ENCODE assay signal across 20 cellular contexts in the genomic region with DNA sequence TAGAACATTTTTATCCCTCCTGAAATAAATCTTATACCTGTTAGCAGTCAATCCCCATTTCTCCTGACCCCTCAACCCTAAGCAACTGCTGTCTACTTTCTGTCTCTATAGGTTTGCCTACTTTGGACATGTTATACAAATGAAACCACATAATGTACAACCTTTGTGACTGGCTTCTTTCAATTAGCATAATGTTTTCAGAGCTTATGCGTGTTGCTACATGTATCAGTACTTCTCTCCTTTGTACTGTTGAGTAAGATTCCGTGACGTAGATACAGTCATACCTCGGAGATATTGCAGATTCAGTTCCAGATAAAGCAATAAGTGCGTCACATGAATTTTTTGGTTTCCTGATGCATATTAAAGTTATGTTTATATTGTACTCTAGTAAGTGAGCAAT.
DNase-seq lines count a peak whose midpoint lies in the region; ATAC-seq and TF ChIP-seq lines count a peak whose summit lies in the region.
"Had no signal": no experiment of that assay in that cellular context is flagged by ENCODE, and none has a peak within 500 bp of the region (broad histone marks: within the 10 kb centered on the region; RNA-seq: fewer than 3 reads in every experiment).

No MANE protein-coding gene starts in this region.

- TF ChIP-seq CTCF in RWPE1 (conservative IDR thresholded peaks at IDR 0.05; ENCODE audit: low read depth) (no peak), esophagus squamous epithelium (IDR thresholded peaks at IDR 0.05) (no peak), ascending aorta (IDR thresholded peaks at IDR 0.05) (no peak), GM10266 (IDR thresholded peaks at IDR 0.05; ENCODE audit: control insufficient read depth, insufficient read depth, low read depth, missing control alignments) (no peak)

- no peak overlapping the region for H3K27ac Mint-ChIP-seq in activated T-cell treated with anti-CD3 and anti-CD28 coated beads, Interleukin-2, amount 50 U/mL, for 72 hours
- H3K27ac Mint-ChIP-seq in activated T-cell treated with anti-CD3 and anti-CD28 coated beads, Interleukin-2, amount 50 U/mL, for 24 hours, result no peak overlapping the region
- H3K27ac Mint-ChIP-seq in naive thymus-derived CD8-positive, alpha-beta T cell, result no peak overlapping the region
- H3K27ac Mint-ChIP-seq: activated B cell treated with CpG ODN at 0.5 μM for 24 hours; activated naive CD8-positive, alpha-beta T cell treated with anti-CD3 and anti-CD28 coated beads for 36 hours; brain; CD8-positive, alpha-beta memory T cell had no signal

- H3K4me3 Mint-ChIP-seq in activated T-cell treated with anti-CD3 and anti-CD28 coated beads, Interleukin-2, amount 50 U/mL, for 72 hours, result no peak overlapping the region
- no peak overlapping the region for H3K4me3 Mint-ChIP-seq in activated T-cell treated with anti-CD3 and anti-CD28 coated beads, Interleukin-2, amount 50 U/mL, for 24 hours
- no peak overlapping the region for H3K4me3 Mint-ChIP-seq in naive thymus-derived CD8-positive, alpha-beta T cell
- H3K4me3 Mint-ChIP-seq: activated B cell treated with CpG ODN at 0.5 μM for 24 hours; activated naive CD8-positive, alpha-beta T cell treated with anti-CD3 and anti-CD28 coated beads for 36 hours; brain; CD8-positive, alpha-beta memory T cell; neural crest cell had no signal

- intact Hi-C loops in esophagus squamous epithelium (cut with DNase I) (no loop called here), ascending aorta (cut with DNase I) (no loop called here)

- 40 to 58% methylated on average over 5 of the region's 5 CpGs for WGBS in esophagus squamous epithelium, 2 donors

- H3K27me3 ChIP-seq in esophagus squamous epithelium (no peaks in the 10 kb centered on the region), ascending aorta (no peaks in the 10 kb centered on the region)
- H3K27me3 ChIP-seq: left lung, spleen, uterus had no signal

- no peaks in the 10 kb centered on the region for H3K36me3 ChIP-seq in esophagus squamous epithelium
- no peaks in the 10 kb centered on the region for H3K36me3 ChIP-seq in ascending aorta
- H3K36me3 ChIP-seq: left lung, spleen, uterus had no signal

- ATAC-seq in activated T-cell treated with anti-CD3 and anti-CD28 coated beads, Interleukin-2, amount 50 U/mL, for 72 hours (replicated peaks in 1 of 2), result peak; percentile 40 to 75
- no peak for ATAC-seq in naive thymus-derived CD8-positive, alpha-beta T cell
- ATAC-seq: K562, left lung had no signal

- peak overlapping the region; percentile 92 for H3K27ac ChIP-seq in RWPE1
- peak overlapping the region; percentile 70 to 93 (median 85) for H3K27ac ChIP-seq in esophagus squamous epithelium
- no peak overlapping the region for H3K27ac ChIP-seq in ascending aorta
- H3K27ac ChIP-seq: left lung, spleen, uterus had no signal

- H3K4me1 ChIP-seq in esophagus squamous epithelium, result peaks cover 3 to 43% (median 19%) of the 10 kb centered on the region in 3 donors
- no peaks in the 10 kb centered on the region for H3K4me1 ChIP-seq in ascending aorta
- H3K4me1 ChIP-seq: left lung, spleen, uterus had no signal

- no peaks in the 10 kb centered on the region for H3K27me3 Mint-ChIP-seq in activated T-cell treated with anti-CD3 and anti-CD28 coated beads, Interleukin-2, amount 50 U/mL, for 72 hours (ENCODE audit: low read depth)
- peaks cover 10% of the 10 kb centered on the region for H3K27me3 Mint-ChIP-seq in activated T-cell treated with anti-CD3 and anti-CD28 coated beads, Interleukin-2, amount 50 U/mL, for 24 hours
- H3K27me3 Mint-ChIP-seq in naive thymus-derived CD8-positive, alpha-beta T cell, result peaks cover 3 to 7% (median 5%) of the 10 kb centered on the region in 5 donors

- POLR2A ChIA-PET in RWPE1 (lab: Yijun Ruan, JAX; ENCODE audit: low non-redundant PET), result no interaction called here
- POLR2A ChIA-PET in naive thymus-derived CD8-positive, alpha-beta T cell (lab: Charles Lee), result no interaction called here

- no peak for DNase-seq in activated T-cell treated with anti-CD3 and anti-CD28 coated beads, Interleukin-2, amount 50 U/mL, for 72 hours
- DNase-seq in activated T-cell treated with anti-CD3 and anti-CD28 coated beads, Interleukin-2, amount 50 U/mL, for 24 hours, result no peak
- DNase-seq in RWPE1 (ENCODE audit: low spot score) (peak; percentile 69), esophagus squamous epithelium (lab: John Stamatoyannopoulos, UW) (no peak), ascending aorta (ENCODE audit: low spot score in 2 of 2) (no peak), DMS79 (lab: John Stamatoyannopoulos, UW) (no peak), GM10266 (ENCODE audit: extremely low spot score) (no peak)
- DNase-seq in naive thymus-derived CD8-positive, alpha-beta T cell, result no peak
- DNase-seq: activated B cell treated with CpG ODN at 0.5 μM for 24 hours; activated naive CD8-positive, alpha-beta T cell treated with anti-CD3 and anti-CD28 coated beads for 36 hours; CD8-positive, alpha-beta memory T cell; cortex of kidney; DND-41; left lung; NCI-H524 treated with DMSO at 0.1 percent for 48 hours; spleen; uterus had no signal

- CTCF ChIA-PET in RWPE1 (lab: Yijun Ruan, JAX), result interaction anchor here (0.6 kb wide), 1 partner anchor 8 kb away, joined by 4 read pairs; no protein-coding TSS in a partner anchor

- H3K9me3 ChIP-seq in esophagus squamous epithelium (no peaks in the 10 kb centered on the region), ascending aorta (peaks cover 0 to 7% of the 10 kb centered on the region in 2 donors)

- H3K9me3 Mint-ChIP-seq in activated T-cell treated with anti-CD3 and anti-CD28 coated beads, Interleukin-2, amount 50 U/mL, for 72 hours, result peaks cover 0 to 2% of the 10 kb centered on the region in 2 donors
- peaks cover 6% of the 10 kb centered on the region for H3K9me3 Mint-ChIP-seq in activated T-cell treated with anti-CD3 and anti-CD28 coated beads, Interleukin-2, amount 50 U/mL, for 24 hours
- peaks cover 0 to 16% (median 7%) of the 10 kb centered on the region in 9 donors for H3K9me3 Mint-ChIP-seq in naive thymus-derived CD8-positive, alpha-beta T cell

- H3K4me3 ChIP-seq in esophagus squamous epithelium (no peak overlapping the region), ascending aorta (no peak overlapping the region)
- H3K4me3 ChIP-seq: K562, left lung, spleen, uterus had no signal

- no peak for TF ChIP-seq POLR2A in esophagus squamous epithelium (IDR thresholded peaks at IDR 0.05)

- no peaks in the 10 kb centered on the region for H3K4me1 Mint-ChIP-seq in activated T-cell treated with anti-CD3 and anti-CD28 coated beads, Interleukin-2, amount 50 U/mL, for 72 hours (ENCODE audit: low read depth)
- H3K4me1 Mint-ChIP-seq in activated T-cell treated with anti-CD3 and anti-CD28 coated beads, Interleukin-2, amount 50 U/mL, for 24 hours (ENCODE audit: low read depth), result no peaks in the 10 kb centered on the region
- H3K4me1 Mint-ChIP-seq in naive thymus-derived CD8-positive, alpha-beta T cell, result no peaks in the 10 kb centered on the region
- H3K4me1 Mint-ChIP-seq: activated B cell treated with CpG ODN at 0.5 μM for 24 hours; activated naive CD8-positive, alpha-beta T cell treated with anti-CD3 and anti-CD28 coated beads for 36 hours; brain; CD8-positive, alpha-beta memory T cell; neural crest cell had no signal

- H3K36me3 Mint-ChIP-seq in activated T-cell treated with anti-CD3 and anti-CD28 coated beads, Interleukin-2, amount 50 U/mL, for 72 hours (ENCODE audit: insufficient read depth in 2 of 2), result no peaks in the 10 kb centered on the region
- H3K36me3 Mint-ChIP-seq in activated T-cell treated with anti-CD3 and anti-CD28 coated beads, Interleukin-2, amount 50 U/mL, for 24 hours (ENCODE audit: low read depth), result no peaks in the 10 kb centered on the region
- peaks cover 0 to 10% (median 5%) of the 10 kb centered on the region in 3 donors for H3K36me3 Mint-ChIP-seq in naive thymus-derived CD8-positive, alpha-beta T cell
- H3K36me3 Mint-ChIP-seq: activated naive CD8-positive, alpha-beta T cell treated with anti-CD3 and anti-CD28 coated beads for 36 hours had no signal

Comparison
In these comparisons a context has a peak if more than half of its experiments do, and no peak if none do; other contexts are left out.
1. ATAC-seq: peak in activated T-cell treated with anti-CD3 and anti-CD28 coated beads, Interleukin-2, amount 50 U/mL, for 72 hours (2 of 2); none in naive thymus-derived CD8-positive, alpha-beta T cell (0 of 2).
2. H3K27ac ChIP-seq: peak in RWPE1 (single experiment) and esophagus squamous epithelium (4 of 4); none in ascending aorta (0 of 2).